Comparison of ENCODE assay signal across 8 cellular contexts in the genomic region with DNA sequence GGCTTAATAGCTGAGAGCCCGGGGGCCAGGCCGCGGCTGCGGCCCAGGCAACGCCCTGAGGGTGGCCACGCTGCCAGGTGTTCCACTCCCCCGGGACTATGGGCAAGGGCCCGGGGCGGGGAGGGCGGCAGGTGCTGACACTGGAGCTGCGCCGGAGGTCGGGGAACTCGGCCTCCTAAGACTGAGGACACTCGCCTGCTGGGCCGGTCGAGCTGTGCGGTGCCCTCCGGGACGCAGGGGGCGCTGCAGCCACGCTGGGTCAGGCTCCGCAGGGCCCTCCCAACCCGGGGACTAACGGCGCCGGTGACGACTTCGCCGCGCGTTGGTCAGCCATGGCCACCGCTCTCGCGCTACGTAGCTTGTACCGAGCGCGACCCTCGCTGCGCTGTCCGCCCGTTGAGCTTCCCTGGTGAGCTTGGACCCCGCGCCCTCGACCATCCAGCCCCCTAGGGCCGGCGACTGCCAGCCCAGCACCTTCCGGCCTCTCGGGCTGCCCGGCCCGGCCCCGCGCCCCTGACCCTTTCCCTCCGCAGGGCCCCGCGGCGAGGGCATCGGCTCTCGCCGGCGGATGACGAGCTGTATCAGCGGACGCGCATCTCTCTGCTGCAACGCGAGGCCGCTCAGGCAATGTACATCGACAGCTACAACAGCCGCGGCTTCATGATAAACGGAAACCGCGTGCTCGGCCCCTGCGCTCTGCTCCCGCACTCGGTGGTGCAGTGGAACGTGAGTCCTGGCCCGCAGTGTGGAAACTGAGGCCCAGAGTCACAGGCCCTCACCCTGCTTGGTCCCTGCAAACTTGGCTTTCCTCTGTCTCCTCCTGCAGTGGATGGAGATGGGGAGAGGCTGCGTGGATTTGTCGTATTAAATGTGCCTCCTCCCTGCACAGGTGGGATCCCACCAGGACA. TPM values are rescaled to one million over a fixed set of nuclear protein-coding genes. Genes with fewer than 3 reads are reported as not detected.
DNase-seq lines count a peak whose midpoint lies in the region; ATAC-seq and TF ChIP-seq lines count a peak whose summit lies in the region.

A gene with protein sequence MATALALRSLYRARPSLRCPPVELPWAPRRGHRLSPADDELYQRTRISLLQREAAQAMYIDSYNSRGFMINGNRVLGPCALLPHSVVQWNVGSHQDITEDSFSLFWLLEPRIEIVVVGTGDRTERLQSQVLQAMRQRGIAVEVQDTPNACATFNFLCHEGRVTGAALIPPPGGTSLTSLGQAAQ (plus strand): TSS at position 309 of the 908 bp plus-strand sequence. CDS start 24 bp downstream, at position 333.

- CTCF ChIA-PET in mammary epithelial cell (lab: Charles Lee; ENCODE audit: low non-redundant PET), result interaction anchor here (0.5 to 1.4 kb wide), 5 partner anchors 15 to 586 kb away, joined by 3 to 6 read pairs (median 4); partner anchors contain the start of genes P4HTM and WDR6

- in situ Hi-C loops in mammary epithelial cell (cut with MboI; ENCODE audit: low sequenced_read_pairs in 2 of 2), result no loop called here

- H4K20me1 ChIP-seq in mammary epithelial cell (ENCODE audit: insufficient read depth, low read length), result no peaks in the 10 kb centered on the region

- H3K9me3 ChIP-seq in mammary epithelial cell (replicated peaks; ENCODE audit: insufficient read depth, low read length), result no peaks in the 10 kb centered on the region

- ATAC-seq in GM18867 (IDR thresholded peaks at IDR 0.05; ENCODE audit: unreplicated experiment) (peak; percentile 53), HG03097 (IDR thresholded peaks at IDR 0.05; ENCODE audit: low FRiP score, unreplicated experiment) (peak; percentile 57)

- H3K79me2 ChIP-seq in mammary epithelial cell (ENCODE audit: insufficient read depth, low read length), result peaks cover 75% of the 10 kb centered on the region

- H3K4me3 ChIP-seq in WI38 (ENCODE audit: low read depth, low read length) (peak within 1 kb of the TSS; percentile 71), mammary epithelial cell (replicated peaks in 1 of 3; ENCODE audit: insufficient read depth in 1 of 3, low read depth in 2 of 3, low read length in 3 of 3) (peak within 1 kb of the TSS; percentile 65 to 89 (median 86))

- 2% methylated on average over 22 of the region's 83 CpGs for WGBS in mammary epithelial cell (ENCODE audit: low coverage, missing lambda C conversion rate)

- H3K36me3 ChIP-seq in mammary epithelial cell (ENCODE audit: insufficient read depth, low read length), result peaks cover 25% of the 10 kb centered on the region

- BruUV-seq in mammary epithelial cell (replicated peaks; lab: Mats Ljungman, UMichigan), result TSS peak; percentile 39

- intact Hi-C loops in mammary epithelial cell (cut with micrococcal nuclease), result loop anchor here (1.0 to 5.0 kb wide), 4 partner anchors 15 to 135 kb away; partner anchors contain the start of genes QRICH1 and WDR6

- TF ChIP-seq CTCF in WI38 (IDR thresholded peaks at IDR 0.05; ENCODE audit: low read depth, low read length), result peak; percentile 78
- peak; percentile 75 to 97 for TF ChIP-seq CTCF in mammary epithelial cell (conservative IDR thresholded peaks at IDR 0.05 in 1 of 2, IDR thresholded peaks at IDR 0.05 in 1 of 2; ENCODE audit: extremely low read depth in 1 of 2, insufficient read depth in 1 of 2, low read depth in 1 of 2, low read length in 2 of 2)

- peak within 1 kb of the TSS; percentile 81 for H3K9ac ChIP-seq in mammary epithelial cell (ENCODE audit: insufficient read depth, low read length)

- H2AFZ ChIP-seq in mammary epithelial cell (ENCODE audit: low read depth, low read length), result peak within 1 kb of the TSS; percentile 78

- H3K27me3 ChIP-seq in mammary epithelial cell (ENCODE audit: insufficient read depth, low read length), result no peaks in the 10 kb centered on the region

- H3K4me2 ChIP-seq in mammary epithelial cell (ENCODE audit: insufficient read depth, low read depth, low read length), result peak within 1 kb of the TSS; percentile 95

- H3K4me1 ChIP-seq in mammary epithelial cell (ENCODE audit: insufficient read depth, low read length), result peaks cover 34% of the 10 kb centered on the region

- DNase-seq in AG08395 (ENCODE audit: low spot score), result peak; percentile 88
- DNase-seq in NCI-H2196 (lab: John Stamatoyannopoulos, UW; ENCODE audit: unreplicated experiment), result peak; percentile 88
- DNase-seq in mammary epithelial cell, result peak; percentile 95
- DNase-seq in inferior parietal cortex (ENCODE audit: extremely low spot score), result peak; percentile 86
- DNase-seq in stimulated activated CD4-positive, alpha-beta T cell treated with anti-CD3 and anti-CD28 coated beads, Interleukin-12 subunit alpha, Interleukin-12 subunit beta, amount 100 ng/mL, for 24 hours (ENCODE audit: low read depth in 2 of 2), result peak; percentile 82 to 89

- H3K27ac ChIP-seq in mammary epithelial cell (ENCODE audit: insufficient read depth, low read depth, low read length), result peak within 1 kb of the TSS; percentile 89

- dilution Hi-C loops in mammary epithelial cell (cut with HindIII; ENCODE audit: low sequenced_read_pairs), result no loop called here

RNA-seq across cellular contexts. Expression of the gene that starts here (rescaled TPM):
- total RNA-seq in mammary epithelial cell, result 10 to 100 TPM; 27.0 to 83.6 TPM
- 73.1 TPM for polyA plus RNA-seq in mammary epithelial cell
- polyA minus RNA-seq in mammary epithelial cell, result 41.2 TPM

Comparison
In these comparisons a context has a peak if more than half of its experiments do, and no peak if none do; other contexts are left out.
1. Peak in every context shown above with its lines: DNase-seq, ATAC-seq, H3K4me3 ChIP-seq and H3K27ac ChIP-seq.